Comparison of ENCODE assay signal across 8 cellular contexts in the genomic region with DNA sequence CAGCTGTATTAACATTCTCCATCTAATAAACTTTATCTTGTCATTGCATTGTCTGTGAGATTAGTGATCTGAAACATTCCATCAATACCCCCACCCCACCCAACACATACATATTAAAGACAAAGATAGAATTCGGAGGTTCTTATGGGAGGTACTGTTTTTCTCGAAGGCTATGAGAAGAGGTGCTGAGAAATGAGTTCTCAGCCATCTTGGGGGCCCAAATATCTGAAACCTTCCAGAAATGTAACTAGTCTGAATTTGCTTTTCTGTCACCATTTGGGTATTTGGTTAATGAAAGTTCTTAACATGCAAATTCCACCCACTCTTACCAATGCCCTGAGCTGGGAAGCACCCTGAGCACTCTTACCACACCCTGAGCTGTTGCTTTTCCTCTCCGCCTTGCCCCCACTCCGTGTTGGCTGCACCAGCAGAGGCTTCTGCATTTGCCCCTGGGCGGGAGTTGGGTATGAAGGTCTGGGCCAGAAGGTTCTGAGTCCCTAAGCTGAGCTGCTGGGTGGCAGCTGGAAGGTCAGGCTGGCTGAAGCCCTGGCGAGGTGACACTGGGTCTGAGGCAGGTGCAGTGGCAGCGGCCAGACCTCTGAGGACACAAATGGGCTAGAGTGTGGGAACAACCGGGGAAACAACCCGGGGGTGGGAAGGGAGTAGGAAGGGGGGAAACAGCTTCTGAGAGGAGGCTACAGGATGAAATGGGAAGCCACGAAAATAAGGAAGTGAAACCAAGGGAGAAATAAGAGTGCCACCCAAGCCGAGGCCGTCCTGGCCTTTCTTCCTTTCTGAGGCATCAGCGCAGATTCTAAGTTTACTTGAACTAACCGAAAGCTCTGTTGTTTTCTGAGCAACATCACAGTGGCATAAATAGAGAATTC. TPM values are rescaled to one million over a fixed set of nuclear protein-coding genes. Genes with fewer than 3 reads are reported as not detected.
DNase-seq lines count a peak whose midpoint lies in the region; ATAC-seq and TF ChIP-seq lines count a peak whose summit lies in the region.

No MANE protein-coding gene starts in this region.

- H3K36me3 ChIP-seq in psoas muscle (ENCODE audit: insufficient read depth in 1 of 2, low read depth in 1 of 2) (no peaks in the 10 kb centered on the region), ovary (no peaks in the 10 kb centered on the region), hepatocyte (replicated peaks; ENCODE audit: insufficient read depth, low read depth) (no peaks in the 10 kb centered on the region)

- no peaks in the 10 kb centered on the region for H3K9me2 ChIP-seq in hepatocyte (replicated peaks; ENCODE audit: insufficient read depth)

- H3K36me3 Mint-ChIP-seq in activated T-helper 17 cell treated with anti-CD3 and anti-CD28 coated beads, Interleukin-2, amount 50 U/mL, for 72 hours (ENCODE audit: low read depth): peaks cover 17% of the 10 kb centered on the region

- no peak for TF ChIP-seq CTCF in GM12875 (IDR thresholded peaks at IDR 0.05; ENCODE audit: borderline replicate concordance, insufficient read depth, low read depth, low read length)
- no peak for TF ChIP-seq CTCF in psoas muscle (IDR thresholded peaks at IDR 0.05)
- no peak for TF ChIP-seq CTCF in ovary (IDR thresholded peaks at IDR 0.05)
- no peak for TF ChIP-seq CTCF in hepatocyte (IDR thresholded peaks at IDR 0.05; ENCODE audit: poor library complexity)

- intact Hi-C loops in psoas muscle (cut with DNase I) (loop anchor here (2.0 kb wide), 2 partner anchors 23 to 27 kb away; a partner anchor contains a TSS), ovary (cut with DNase I) (no loop called here)

- H3K9me3 ChIP-seq in psoas muscle: no peaks in the 10 kb centered on the region
- H3K9me3 ChIP-seq in ovary: peaks cover 0 to 4% of the 10 kb centered on the region in 2 donors
- H3K9me3 ChIP-seq in hepatocyte (ENCODE audit: low read depth): no peaks in the 10 kb centered on the region

- 24 to 45% (median 38%) methylated on average over 14 of the region's 14 CpGs for WGBS in psoas muscle, 3 donors
- WGBS in ovary, 3 donors: 76 to 85% (median 85%) methylated on average over 14 of the region's 14 CpGs
- 91% methylated on average over 14 of the region's 14 CpGs for WGBS in hepatocyte (ENCODE audit: low lambda C conversion rate, missing lambda C conversion rate)

- H3K4me1 ChIP-seq in psoas muscle (peaks cover 36% of the 10 kb centered on the region), ovary (ENCODE audit: insufficient read depth) (no peaks in the 10 kb centered on the region), hepatocyte (ENCODE audit: insufficient read depth) (peaks cover 4% of the 10 kb centered on the region)

- H3K27me3 Mint-ChIP-seq in activated T-helper 17 cell treated with anti-CD3 and anti-CD28 coated beads, Interleukin-2, amount 50 U/mL, for 72 hours: no peaks in the 10 kb centered on the region

- no peaks in the 10 kb centered on the region for H4K20me1 ChIP-seq in hepatocyte (ENCODE audit: insufficient read depth, poor library complexity, severe bottlenecking)

- H3K4me3 ChIP-seq in GM12875 (ENCODE audit: low read depth, low read length) (peak overlapping the region; percentile 34), psoas muscle (peak overlapping the region; percentile 54), ovary (no peak overlapping the region), hepatocyte (no peak overlapping the region)

- no peak overlapping the region for H3K4me2 ChIP-seq in hepatocyte

- no peak for TF ChIP-seq EP300 in ovary (IDR thresholded peaks at IDR 0.05)

- peak; percentile 60 to 86 for DNase-seq in psoas muscle
- DNase-seq in ovary: no peak
- no peak for DNase-seq in NCI-H2029 treated with DMSO at 0.1 percent for 48 hours (lab: John Stamatoyannopoulos, UW)
- no peak for DNase-seq in hepatocyte (ENCODE audit: low spot score)

- H3K9me3 Mint-ChIP-seq in activated T-helper 17 cell treated with anti-CD3 and anti-CD28 coated beads, Interleukin-2, amount 50 U/mL, for 72 hours: no peaks in the 10 kb centered on the region

- H3K27me3 ChIP-seq in psoas muscle (ENCODE audit: insufficient read depth in 3 of 3, low read length in 2 of 3): no peaks in the 10 kb centered on the region
- no peaks in the 10 kb centered on the region for H3K27me3 ChIP-seq in ovary
- H3K27me3 ChIP-seq in hepatocyte: no peaks in the 10 kb centered on the region

- H3K4me3 Mint-ChIP-seq in activated T-helper 17 cell treated with anti-CD3 and anti-CD28 coated beads, Interleukin-2, amount 50 U/mL, for 72 hours: peak overlapping the region; percentile 72

- H3K27ac Mint-ChIP-seq in activated T-helper 17 cell treated with anti-CD3 and anti-CD28 coated beads, Interleukin-2, amount 50 U/mL, for 72 hours: peak overlapping the region; percentile 90

- ATAC-seq in GM21381 (IDR thresholded peaks at IDR 0.05; ENCODE audit: unreplicated experiment) (peak; percentile 79), HG03469 (IDR thresholded peaks at IDR 0.05; ENCODE audit: unreplicated experiment) (peak; percentile 79), psoas muscle (peak; percentile 81 to 86 (median 84))
- peak; percentile 80 for ATAC-seq in activated T-helper 17 cell treated with anti-CD3 and anti-CD28 coated beads, Interleukin-2, amount 50 U/mL, for 72 hours (replicated peaks)

- H2AFZ ChIP-seq in hepatocyte: no peak overlapping the region

- H3K79me2 ChIP-seq in hepatocyte: no peaks in the 10 kb centered on the region

- no peak for TF ChIP-seq POLR2A in ovary (IDR thresholded peaks at IDR 0.05)

- H3K4me1 Mint-ChIP-seq in activated T-helper 17 cell treated with anti-CD3 and anti-CD28 coated beads, Interleukin-2, amount 50 U/mL, for 72 hours: peaks cover 13% of the 10 kb centered on the region

- peak overlapping the region; percentile 94 for H3K27ac ChIP-seq in psoas muscle
- no peak overlapping the region for H3K27ac ChIP-seq in ovary
- H3K27ac ChIP-seq in hepatocyte: no peak overlapping the region

RNA-seq across cellular contexts. Expression of a gene that starts 26.4 kb away (rescaled TPM):
- total RNA-seq in activated T-helper 17 cell treated with anti-CD3 and anti-CD28 coated beads, Interleukin-2, amount 50 U/mL, for 72 hours: 10 to 100 TPM; 40.9 to 60.4 TPM
- total RNA-seq in psoas muscle (100 to 1,000 TPM in 1 of 4 donors, 10 to 100 TPM in 3; 19.9 to 110 (median 48.6) TPM), ovary (10 to 100 TPM in 1 of 7 donors, 1 to 10 TPM in 6; 2.7 to 43.4 (median 6.8) TPM), hepatocyte (13.0 and 16.6 TPM in 2 replicates)
- polyA plus RNA-seq in psoas muscle (10 to 100 TPM; 22.8 to 47.5 (median 33.1) TPM), ovary (1 to 10 TPM; 2.5 to 5.7 TPM), hepatocyte (18.2 and 23.1 TPM in 2 replicates)

RNA-seq across cellular contexts. Expression of a gene that starts 28.4 kb away (rescaled TPM):
- 10 to 100 TPM; 21.9 to 26.1 TPM for total RNA-seq in activated T-helper 17 cell treated with anti-CD3 and anti-CD28 coated beads, Interleukin-2, amount 50 U/mL, for 72 hours
- total RNA-seq in psoas muscle (1 to 10 TPM; 2.0 to 3.0 (median 2.6) TPM), ovary (10 to 100 TPM in 6 of 7 donors, 1 to 10 TPM in 1; 7.4 to 21.5 (median 15.5) TPM), hepatocyte (7.8 and 8.9 TPM in 2 replicates)
- polyA plus RNA-seq in psoas muscle (under 1 TPM; 0.70 to 0.90 (median 0.84) TPM), ovary (10 to 100 TPM in 1 of 2 donors, 1 to 10 TPM in 1; 6.9 to 53.6 TPM), hepatocyte (8.8 and 10.6 TPM in 2 replicates)

RNA-seq across cellular contexts. Expression of a gene that starts 39.5 kb away (rescaled TPM):
- total RNA-seq in activated T-helper 17 cell treated with anti-CD3 and anti-CD28 coated beads, Interleukin-2, amount 50 U/mL, for 72 hours: 10 to 100 TPM; 17.5 to 26.4 TPM
- total RNA-seq in psoas muscle (1 to 10 TPM; 5.2 to 8.3 (median 5.7) TPM), ovary (10 to 100 TPM; 15.6 to 21.7 (median 18.4) TPM), hepatocyte (18.5 and 19.2 TPM in 2 replicates)
- polyA plus RNA-seq in psoas muscle (1 to 10 TPM; 3.4 to 4.5 (median 3.9) TPM), ovary (10 to 100 TPM in 1 of 2 donors, 1 to 10 TPM in 1; 9.9 to 14.8 TPM), hepatocyte (10.3 and 10.7 TPM in 2 replicates)

Comparison
In these comparisons a context has a peak if more than half of its experiments do, and no peak if none do; other contexts are left out.
1. H3K4me3 ChIP-seq: peak in GM12875 (single experiment) and psoas muscle (single experiment); none in ovary (single experiment) and hepatocyte (single experiment).
2. DNase-seq: peak in psoas muscle (2 of 2); none in ovary (0 of 5), NCI-H2029 treated with DMSO at 0.1 percent for 48 hours (single experiment) and hepatocyte (single experiment).
3. intact Hi-C loops: an anchor here in psoas muscle (2.0 kb wide); none called in ovary.
4. Peak in every context shown above with its lines, with median percentiles within 50 percentile points of each other: ATAC-seq.